ENCODE assay signal across 1 cellular context in the genomic region with DNA sequence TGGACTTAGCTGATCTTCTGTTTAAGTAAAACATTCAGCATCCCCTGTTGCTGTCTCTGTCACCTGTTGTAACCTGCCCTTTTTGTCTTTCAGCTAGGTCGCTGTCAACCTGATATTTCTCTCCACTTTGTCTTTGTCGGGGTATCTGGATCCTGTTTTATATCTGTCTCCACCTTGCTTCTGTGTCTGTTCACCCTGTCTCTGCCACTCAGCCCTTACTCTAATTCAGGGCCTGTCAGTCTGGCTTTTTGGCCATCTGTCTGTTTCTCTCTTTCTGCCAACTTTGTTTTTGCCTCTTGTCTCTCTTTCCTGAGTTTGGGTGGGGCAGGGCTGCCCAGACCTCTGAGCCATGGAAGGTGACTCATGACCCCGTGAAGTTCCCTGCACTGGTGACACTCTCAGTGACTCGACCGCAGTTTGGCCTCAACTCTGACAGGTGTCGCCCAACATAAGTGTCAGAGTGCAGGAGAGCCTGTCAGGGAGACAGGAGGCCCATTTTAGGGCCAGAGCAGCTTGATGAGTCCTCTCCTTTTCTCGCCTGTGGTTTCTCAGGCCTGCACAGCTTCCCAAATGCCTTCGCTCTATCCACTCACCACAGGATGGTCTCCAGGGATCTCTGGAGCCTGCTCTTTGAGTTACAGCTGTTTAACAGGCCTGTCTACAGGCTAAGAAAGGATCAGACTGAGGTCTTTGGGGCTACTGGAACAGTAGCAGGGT.
TF ChIP-seq lines count a peak whose summit lies in the region.

No MANE protein-coding gene starts in this region.

TF ChIP-seq in endothelial cell of umbilical vein, 7 proteins besides CTCF, POLR2A, EP300 and RAD21:
- no peak for TF ChIP-seq EZH2 (IDR thresholded peaks at IDR 0.05; ENCODE audit: borderline replicate concordance, low read depth, low read length, severe bottlenecking)
- TF ChIP-seq, protein P1, sequence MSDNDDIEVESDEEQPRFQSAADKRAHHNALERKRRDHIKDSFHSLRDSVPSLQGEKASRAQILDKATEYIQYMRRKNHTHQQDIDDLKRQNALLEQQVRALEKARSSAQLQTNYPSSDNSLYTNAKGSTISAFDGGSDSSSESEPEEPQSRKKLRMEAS (IDR thresholded peaks at IDR 0.05; ENCODE audit: insufficient read depth, insufficient read length): no peak
- TF ChIP-seq JUN (IDR thresholded peaks at IDR 0.05; ENCODE audit: borderline replicate concordance, insufficient read depth, insufficient read length, low read depth): no peak
- no peak for TF ChIP-seq POLR2AphosphoS5 (IDR thresholded peaks at IDR 0.05; ENCODE audit: insufficient read depth, low read depth, low read length)
- TF ChIP-seq MYC (IDR thresholded peaks at IDR 0.05; ENCODE audit: low read depth, low read length): no peak
- TF ChIP-seq GATA2 (IDR thresholded peaks at IDR 0.05; ENCODE audit: insufficient read depth, insufficient read length, low read depth, low read length): no peak
- no peak for TF ChIP-seq FOS (IDR thresholded peaks at IDR 0.05; ENCODE audit: borderline replicate concordance, insufficient read depth, low read length)
